ENCODE assay signal across 8 cellular contexts in genomic region chr5:72018158-72018803, GRCh38.
DNase-seq lines count a peak whose midpoint lies in the region; ATAC-seq lines count a peak whose summit lies in the region.

No MANE protein-coding gene starts in this region.

- H3K27ac Mint-ChIP-seq in activated naive CD8-positive, alpha-beta T cell treated with anti-CD3 and anti-CD28 coated beads, Interleukin-2, amount 10 ng/mL, durations not matched to agents 7 days and 5 days = no peak overlapping the region

- DNase-seq in Daoy (ENCODE audit: low read depth) (peak; percentile 47), SK-N-MC (ENCODE audit: low read depth, low spot score) (peak; percentile 53), iPS DF 4.7 (ENCODE audit: extremely low read depth, low spot score) (peak; percentile 36), NCI-H774 (lab: John Stamatoyannopoulos, UW) (no peak), superior temporal gyrus (ENCODE audit: extremely low spot score) (no peak)
- DNase-seq in activated naive CD8-positive, alpha-beta T cell treated with anti-CD3 and anti-CD28 coated beads, Interleukin-2, amount 10 ng/mL, durations not matched to agents 7 days and 5 days = peak; percentile 61
- peak; percentile 56 to 68 for DNase-seq in stimulated activated CD4-positive, alpha-beta T cell treated with anti-CD3 and anti-CD28 coated beads, Interleukin-4, amount 100 ng/mL, for 48 hours (ENCODE audit: low read depth in 2 of 2)

- H3K9ac ChIP-seq in SK-N-MC (ENCODE audit: insufficient read length) = no peak overlapping the region

- no peak overlapping the region for H3K4me3 ChIP-seq in SK-N-MC

- no peaks in the 10 kb centered on the region for H3K36me3 Mint-ChIP-seq in activated naive CD8-positive, alpha-beta T cell treated with anti-CD3 and anti-CD28 coated beads, Interleukin-2, amount 10 ng/mL, durations not matched to agents 7 days and 5 days

- H3K4me3 Mint-ChIP-seq in activated naive CD8-positive, alpha-beta T cell treated with anti-CD3 and anti-CD28 coated beads, Interleukin-2, amount 10 ng/mL, durations not matched to agents 7 days and 5 days = no peak overlapping the region

- peak; percentile 72 for ATAC-seq in HG02885 (IDR thresholded peaks at IDR 0.05; ENCODE audit: poor library complexity, unreplicated experiment)
- no peak for ATAC-seq in activated naive CD8-positive, alpha-beta T cell treated with anti-CD3 and anti-CD28 coated beads, Interleukin-2, amount 10 ng/mL, durations not matched to agents 7 days and 5 days (ENCODE audit: low read depth)

- no peaks in the 10 kb centered on the region for H3K9me3 ChIP-seq in SK-N-MC (ENCODE audit: low read depth, low read length)

- no peaks in the 10 kb centered on the region for H3K36me3 ChIP-seq in SK-N-MC (ENCODE audit: insufficient read depth, low read length)

- POLR2A ChIA-PET in activated naive CD8-positive, alpha-beta T cell treated with anti-CD3 and anti-CD28 coated beads, Interleukin-2, amount 10 ng/mL, durations not matched to agents 7 days and 5 days (lab: Charles Lee) = no interaction called here

- H3K27me3 Mint-ChIP-seq in activated naive CD8-positive, alpha-beta T cell treated with anti-CD3 and anti-CD28 coated beads, Interleukin-2, amount 10 ng/mL, durations not matched to agents 7 days and 5 days = peaks cover 6% of the 10 kb centered on the region

- H3K4me1 Mint-ChIP-seq in activated naive CD8-positive, alpha-beta T cell treated with anti-CD3 and anti-CD28 coated beads, Interleukin-2, amount 10 ng/mL, durations not matched to agents 7 days and 5 days = no peaks in the 10 kb centered on the region

- H3K9me3 Mint-ChIP-seq in activated naive CD8-positive, alpha-beta T cell treated with anti-CD3 and anti-CD28 coated beads, Interleukin-2, amount 10 ng/mL, durations not matched to agents 7 days and 5 days = no peaks in the 10 kb centered on the region

- no peak overlapping the region for H3K27ac ChIP-seq in SK-N-MC

Comparison
In these comparisons a context has a peak if more than half of its experiments do, and no peak if none do; other contexts are left out.
1. DNase-seq: peak in Daoy (single experiment), SK-N-MC (single experiment), activated naive CD8-positive, alpha-beta T cell treated with anti-CD3 and anti-CD28 coated beads, Interleukin-2, amount 10 ng/mL, durations not matched to agents 7 days and 5 days (single experiment), iPS DF 4.7 (single experiment) and stimulated activated CD4-positive, alpha-beta T cell treated with anti-CD3 and anti-CD28 coated beads, Interleukin-4, amount 100 ng/mL, for 48 hours (2 of 2); none in NCI-H774 (single experiment) and superior temporal gyrus (single experiment).